1 cellular context compared by ENCODE assay signal in the genomic region with DNA sequence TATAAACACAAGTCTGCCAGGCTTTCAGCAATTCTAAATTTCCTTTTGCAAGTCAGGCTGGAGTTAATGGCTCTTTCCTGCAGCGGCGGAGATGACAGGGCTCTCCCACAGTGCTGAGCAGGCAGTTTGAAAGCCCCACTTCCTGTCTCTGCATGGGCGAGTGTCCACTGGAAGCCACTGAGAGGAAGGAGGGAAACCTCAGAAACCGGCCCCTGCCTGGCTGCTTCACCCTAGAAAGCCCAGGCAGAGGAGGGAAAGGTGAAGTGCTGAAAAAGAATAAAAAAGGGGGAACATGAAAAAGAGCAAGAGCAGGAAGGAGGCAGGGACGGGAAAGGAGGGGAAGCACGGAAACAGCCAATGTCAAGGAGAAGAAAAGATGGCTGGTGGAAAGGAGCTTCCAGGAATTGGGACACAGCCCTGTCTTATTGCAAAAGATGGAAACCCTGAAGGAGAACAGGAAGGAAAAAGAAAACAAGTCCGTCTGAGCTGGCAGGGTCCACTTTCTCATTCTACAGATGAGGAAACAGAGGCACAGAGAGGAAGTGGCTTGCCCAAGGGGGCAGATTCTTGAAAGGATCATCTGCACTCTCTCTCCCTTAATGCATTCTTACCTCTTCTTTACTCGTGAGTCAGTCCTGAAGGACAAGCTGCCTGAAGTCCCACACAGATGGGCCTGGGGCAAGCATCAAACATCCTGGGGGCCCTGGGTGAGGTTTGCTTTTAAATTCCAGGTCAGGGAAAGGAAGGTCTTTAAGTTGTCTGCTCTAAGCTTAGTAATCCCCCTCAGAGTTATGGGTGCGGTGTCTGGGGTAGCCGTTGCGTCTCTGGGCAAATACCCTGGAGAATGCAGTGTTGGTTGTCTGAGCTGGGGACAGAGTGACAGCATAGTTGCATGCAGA.
TF ChIP-seq lines count a peak whose summit lies in the region.

No MANE protein-coding gene starts in this region.

TF ChIP-seq in H1, 55 proteins besides CTCF, POLR2A, EP300 and RAD21:
- peak; percentile 72; the same call in 1 of the 2 replicates for TF ChIP-seq MAFK (IDR thresholded peaks at IDR 0.05; ENCODE audit: low read depth, low read length)
- TF ChIP-seq CHD1 (IDR thresholded peaks at IDR 0.05; ENCODE audit: low read depth, low read length): no peak
TF ChIP-seq in H1: peak in this region for 1.
